1 cellular context compared by ENCODE assay signal in the genomic region with DNA sequence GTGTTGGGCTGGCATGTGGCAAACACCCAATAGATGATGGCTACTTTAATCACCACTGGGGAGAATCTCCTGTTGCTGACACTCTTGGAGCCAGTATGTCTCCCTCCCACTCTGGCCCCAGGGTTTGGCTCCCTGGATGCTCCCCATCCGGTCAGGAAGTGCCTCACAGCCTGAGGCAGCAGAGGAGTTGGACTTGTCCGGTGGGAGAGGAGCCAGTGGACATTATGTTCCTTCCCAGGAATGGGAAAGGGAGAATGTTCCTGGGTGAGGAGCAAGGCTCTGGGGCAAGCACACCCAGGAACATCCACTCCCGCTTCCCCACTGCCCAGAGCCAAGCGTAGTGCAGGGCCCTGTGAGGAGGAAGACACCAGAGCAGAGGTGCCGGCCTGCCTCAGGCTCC.
TF ChIP-seq lines count a peak whose summit lies in the region.

No MANE protein-coding gene starts in this region.

TF ChIP-seq in IMR-90, 13 proteins besides CTCF, POLR2A, EP300 and RAD21 (continued from another document):
- no peak for TF ChIP-seq USF2 (IDR thresholded peaks at IDR 0.05; ENCODE audit: low read depth, low read length)
